22 cellular contexts compared by ENCODE assay signal in genomic region chr5:135521964-135522363, GRCh38. TPM values are rescaled to one million over a fixed set of nuclear protein-coding genes. Genes with fewer than 3 reads are reported as not detected.
DNase-seq lines count a peak whose midpoint lies in the region; ATAC-seq, FAIRE-seq and TF ChIP-seq lines count a peak whose summit lies in the region.
"Had no signal": no experiment of that assay in that cellular context is flagged by ENCODE, and none has a peak within 500 bp of the region (broad histone marks: within the 10 kb centered on the region; RNA-seq: fewer than 3 reads in every experiment).

No MANE protein-coding gene starts in this region.

- no peak overlapping the region for H3K4me3 Mint-ChIP-seq in activated T-cell treated with anti-CD3 and anti-CD28 coated beads, Interleukin-2, amount 50 U/mL, for 72 hours
- H3K4me3 Mint-ChIP-seq: CD4-positive, alpha-beta T cell; CD8-positive, alpha-beta T cell had no signal

- no peak for ATAC-seq in activated T-cell treated with anti-CD3 and anti-CD28 coated beads, Interleukin-2, amount 50 U/mL, for 72 hours (replicated peaks in 1 of 2)
- ATAC-seq in HepG2 = no peak
- ATAC-seq in right lobe of liver = no peak
- ATAC-seq: CD8-positive, alpha-beta T cell had no signal

- CTCF ChIA-PET in HepG2 (lab: Yijun Ruan, JAX; ENCODE audit: low intra/inter-chr PET ratio, low total read pairs) = no interaction called here

- no peak overlapping the region for H3K4me2 ChIP-seq in HepG2 (ENCODE audit: low read depth, low read length)
- H3K4me2 ChIP-seq: BLaER1 treated with 17β-estradiol and CSF1 and Interleukin-3, amounts not matched to agents 10 nM and 100 nM had no signal

- no peak for DNase-seq in activated T-cell treated with anti-CD3 and anti-CD28 coated beads, Interleukin-2, amount 50 U/mL, for 72 hours
- DNase-seq in activated T-cell treated with anti-CD3 and anti-CD28 coated beads, Interleukin-2, amount 50 U/mL, for 1 hour = no peak
- DNase-seq in HepG2 (ENCODE audit: low spot score) = no peak
- no peak for DNase-seq in right lobe of liver
- no peak for DNase-seq in BE2C
- DNase-seq: ACHN; Caco-2; Calu3; CD4-positive, alpha-beta T cell; CD8-positive, alpha-beta T cell; DMS79 treated with DMSO at 0.1 percent for 48 hours; GF-D8 had no signal

- peaks cover 62% of the 10 kb centered on the region for H3K27me3 Mint-ChIP-seq in activated T-cell treated with anti-CD3 and anti-CD28 coated beads, Interleukin-2, amount 50 U/mL, for 72 hours (ENCODE audit: low read depth)

- no peak for TF ChIP-seq POLR2A in HepG2 (IDR thresholded peaks at IDR 0.05; ENCODE audit: insufficient read depth in 1 of 2, low read depth in 2 of 2, low read length in 2 of 2)
- no peak for TF ChIP-seq POLR2A in right lobe of liver (IDR thresholded peaks at IDR 0.05)

- no peak overlapping the region for H3K27ac ChIP-seq in HepG2 (ENCODE audit: extremely low read length, insufficient read depth, low read length)
- H3K27ac ChIP-seq in right lobe of liver = no peak overlapping the region
- H3K27ac ChIP-seq: 22Rv1; BLaER1 treated with 17β-estradiol and CSF1 and Interleukin-3, amounts not matched to agents 10 nM and 100 nM; C4-2B had no signal

- H3K4me1 ChIP-seq in HepG2 (ENCODE audit: insufficient read depth, low read length) (no peaks in the 10 kb centered on the region), right lobe of liver (no peaks in the 10 kb centered on the region), BE2C (no peaks in the 10 kb centered on the region)
- H3K4me1 ChIP-seq: BLaER1 treated with 17β-estradiol and CSF1 and Interleukin-3, amounts not matched to agents 10 nM and 100 nM; Caco-2 had no signal

- H3K36me3 Mint-ChIP-seq in activated T-cell treated with anti-CD3 and anti-CD28 coated beads, Interleukin-2, amount 50 U/mL, for 72 hours (ENCODE audit: insufficient read depth in 2 of 2) = peaks cover 0 to 4% of the 10 kb centered on the region in 2 donors
- H3K36me3 Mint-ChIP-seq: CD8-positive, alpha-beta T cell had no signal

- no peak overlapping the region for H3K4me3 ChIP-seq in HepG2 (replicated peaks in 1 of 3; ENCODE audit: insufficient read depth in 1 of 3, low read depth in 2 of 3, low read length in 3 of 3)
- no peak overlapping the region for H3K4me3 ChIP-seq in right lobe of liver
- no peak overlapping the region for H3K4me3 ChIP-seq in BE2C (ENCODE audit: low read depth, low read length)
- H3K4me3 ChIP-seq: BLaER1 treated with 17β-estradiol and CSF1 and Interleukin-3, amounts not matched to agents 10 nM and 100 nM had no signal

- POLR2A ChIA-PET in HepG2 (lab: Yijun Ruan, JAX) = no interaction called here

- TF ChIP-seq EP300 in HepG2 (IDR thresholded peaks at IDR 0.05; ENCODE audit: low read depth in 2 of 2, low read length in 2 of 2) (no peak), HepG2 (CRISPR knock-in tag; IDR thresholded peaks at IDR 0.05; ENCODE audit: borderline replicate concordance) (no peak)

- intact Hi-C loops in HepG2 (cut with micrococcal nuclease; ENCODE audit: unreplicated experiment) = no loop called here
- intact Hi-C loops in right lobe of liver (cut with DNase I) = no loop called here

- H3K9me3 ChIP-seq in HepG2 (ENCODE audit: low read length) = peaks cover 11% of the 10 kb centered on the region
- H3K9me3 ChIP-seq in right lobe of liver = no peaks in the 10 kb centered on the region
- no peaks in the 10 kb centered on the region; the same call in 1 of the 2 replicates for H3K9me3 ChIP-seq in BE2C

- H3K27me3 ChIP-seq in HepG2 (ENCODE audit: control insufficient read depth in 1 of 2, insufficient read depth in 2 of 2, low read length in 2 of 2) (no peaks in the 10 kb centered on the region), right lobe of liver (no peaks in the 10 kb centered on the region), BE2C (peaks cover 14% of the 10 kb centered on the region)
- H3K27me3 ChIP-seq: BLaER1 treated with 17β-estradiol and CSF1 and Interleukin-3, amounts not matched to agents 10 nM and 100 nM had no signal

- H3K36me3 ChIP-seq in HepG2 (replicated peaks in 1 of 2; ENCODE audit: control insufficient read depth in 1 of 2, insufficient read depth in 2 of 2, low read length in 2 of 2) (no peaks in the 10 kb centered on the region), right lobe of liver (no peaks in the 10 kb centered on the region), BE2C (no peaks in the 10 kb centered on the region)
- H3K36me3 ChIP-seq: BLaER1 treated with 17β-estradiol and CSF1 and Interleukin-3, amounts not matched to agents 10 nM and 100 nM had no signal

- H4K20me1 ChIP-seq in HepG2 (ENCODE audit: insufficient read depth, low read length) = no peaks in the 10 kb centered on the region
- H4K20me1 ChIP-seq: BLaER1 treated with 17β-estradiol and CSF1 and Interleukin-3, amounts not matched to agents 10 nM and 100 nM had no signal

- no peak for FAIRE-seq in HepG2 (lab: Jason Lieb, UNC)
- FAIRE-seq: D721Med, G401.6, GM12891 had no signal

- H3K9me3 Mint-ChIP-seq in activated T-cell treated with anti-CD3 and anti-CD28 coated beads, Interleukin-2, amount 50 U/mL, for 72 hours = peaks cover 2 to 8% of the 10 kb centered on the region in 2 donors
- H3K9me3 Mint-ChIP-seq: CD4-positive, alpha-beta T cell had no signal

- no peak overlapping the region for H3K9ac ChIP-seq in HepG2 (ENCODE audit: insufficient read depth, low read depth, low read length)
- H3K9ac ChIP-seq: BLaER1 treated with 17β-estradiol and CSF1 and Interleukin-3, amounts not matched to agents 10 nM and 100 nM had no signal

- no peak for TF ChIP-seq CTCF in HepG2 (CRISPR knock-in tag; IDR thresholded peaks at IDR 0.05)
- no peak for TF ChIP-seq CTCF in right lobe of liver (IDR thresholded peaks at IDR 0.05)
- no peak for TF ChIP-seq CTCF in BE2C (IDR thresholded peaks at IDR 0.05; ENCODE audit: low read depth, low read length)

- TF ChIP-seq RAD21 in HepG2 (CRISPR knock-in tag; IDR thresholded peaks at IDR 0.05) = no peak

- H3K4me1 Mint-ChIP-seq in activated T-cell treated with anti-CD3 and anti-CD28 coated beads, Interleukin-2, amount 50 U/mL, for 72 hours (ENCODE audit: low read depth) = no peaks in the 10 kb centered on the region

- in situ Hi-C loops in HepG2 (cut with HindIII; ENCODE audit: extremely low pct_ligation_motif_present, low pct_unique_long_range_greater_than_20kb) = no loop called here

- H3K79me2 ChIP-seq in HepG2 (ENCODE audit: insufficient read depth, low read length) = no peaks in the 10 kb centered on the region

- BruUV-seq in HepG2 (replicated peaks; lab: Mats Ljungman, UMichigan) = no TSS peak

- 1% methylated on average over 2 of the region's 2 CpGs for WGBS in HepG2 (ENCODE audit: low lambda C conversion rate)
- 17% methylated on average over 2 of the region's 2 CpGs for WGBS in right lobe of liver (ENCODE audit: insufficient coverage, low coverage, low lambda C conversion rate, missing lambda C conversion rate)

- H2AFZ ChIP-seq in HepG2 (ENCODE audit: low read length) = no peak overlapping the region

- H3K27ac Mint-ChIP-seq in activated T-cell treated with anti-CD3 and anti-CD28 coated beads, Interleukin-2, amount 50 U/mL, for 72 hours = peak overlapping the region; percentile 24
- H3K27ac Mint-ChIP-seq: CD4-positive, alpha-beta T cell; CD8-positive, alpha-beta T cell had no signal

RNA-seq across cellular contexts. Expression of gene NEUROG1, which starts 13.8 kb away (rescaled TPM):
- total RNA-seq in activated T-cell treated with anti-CD3 and anti-CD28 coated beads, Interleukin-2, amount 50 U/mL, for 72 hours = not detected
- total RNA-seq in HepG2 (2016; rRNA removed; fragmentation: Illumina TruSeq; extraction: Trizol) = not detected in 2 replicates
- not detected in 2 replicates for total RNA-seq in HepG2 (2016; cell fraction: cytosol; rRNA removed; fragmentation: Illumina TruSeq; extraction: Trizol; ENCODE audit: low read depth)
- total RNA-seq in HepG2 (2016; cell fraction: insoluble cytoplasmic fraction; rRNA removed; fragmentation: Illumina TruSeq; extraction: Trizol) = not detected in 2 replicates
- total RNA-seq in HepG2 (2016; cell fraction: membrane; rRNA removed; fragmentation: Illumina TruSeq; extraction: Trizol) = not detected in 2 replicates
- not detected in 2 replicates for total RNA-seq in HepG2 (2016; cell fraction: nucleus; rRNA removed; fragmentation: Illumina TruSeq; extraction: Trizol)
- polyA plus RNA-seq in HepG2 (2011; rRNA removed) = not detected in 2 replicates
- polyA plus RNA-seq in HepG2 (2011; cell fraction: cytosol; rRNA removed) = not detected in 2 replicates
- polyA plus RNA-seq in HepG2 (2011; cell fraction: nucleus; rRNA removed) = not detected in 2 replicates
- not detected in 2 replicates for polyA plus RNA-seq in HepG2 (2012)
- polyA plus RNA-seq in HepG2 (2016; cell fraction: cytosol; fragmentation: Illumina TruSeq; extraction: Trizol; ENCODE audit: low read depth) = not detected in 2 replicates
- polyA plus RNA-seq in HepG2 (2016; cell fraction: insoluble cytoplasmic fraction; fragmentation: Illumina TruSeq; extraction: Trizol; ENCODE audit: low read depth) = not detected in 2 replicates
- not detected in 2 replicates for polyA plus RNA-seq in HepG2 (2016; cell fraction: membrane; fragmentation: Illumina TruSeq; extraction: Trizol; ENCODE audit: low read depth)
- not detected in 2 replicates for polyA plus RNA-seq in HepG2 (2016; cell fraction: nucleus; fragmentation: Illumina TruSeq; extraction: Trizol; ENCODE audit: insufficient read depth, low read depth)
- polyA minus RNA-seq in HepG2 (2011; rRNA and poly(A)+ RNA removed; ENCODE audit: low replicate concordance) = not detected in 2 replicates
- polyA minus RNA-seq in HepG2 (2011; cell fraction: cytosol; rRNA and poly(A)+ RNA removed) = not detected in 2 replicates
- not detected in 2 replicates for polyA minus RNA-seq in HepG2 (2011; cell fraction: nucleus; rRNA and poly(A)+ RNA removed)
- total RNA-seq in right lobe of liver = not detected
- polyA plus RNA-seq in BE2C (2012; ENCODE audit: insufficient read depth, insufficient read length, low read depth) = not detected
- total RNA-seq: A172; A673; Caco-2; Calu3; CD4-positive, alpha-beta T cell; CD8-positive, alpha-beta T cell had no signal
- polyA plus RNA-seq: AG04450, BJ had no signal

RNA-seq across cellular contexts. Expression of gene CXCL14, which starts 56.8 kb away (rescaled TPM):
- total RNA-seq in activated T-cell treated with anti-CD3 and anti-CD28 coated beads, Interleukin-2, amount 50 U/mL, for 72 hours = not detected
- total RNA-seq in HepG2 (2016; rRNA removed; fragmentation: Illumina TruSeq; extraction: Trizol) (not detected in 2 replicates), right lobe of liver (10 to 100 TPM in 2 of 6 experiments, 1 to 10 TPM in 4; 2.3 to 12.2 (median 3.8) TPM)
- not detected in 2 replicates for total RNA-seq in HepG2 (2016; cell fraction: cytosol; rRNA removed; fragmentation: Illumina TruSeq; extraction: Trizol; ENCODE audit: low read depth)
- not detected in 2 replicates for total RNA-seq in HepG2 (2016; cell fraction: insoluble cytoplasmic fraction; rRNA removed; fragmentation: Illumina TruSeq; extraction: Trizol)
- not detected in 2 replicates for total RNA-seq in HepG2 (2016; cell fraction: membrane; rRNA removed; fragmentation: Illumina TruSeq; extraction: Trizol)
- not detected in 2 replicates for total RNA-seq in HepG2 (2016; cell fraction: nucleus; rRNA removed; fragmentation: Illumina TruSeq; extraction: Trizol)
- polyA plus RNA-seq in HepG2 (2011; rRNA removed) = not detected in 2 replicates
- not detected in 2 replicates for polyA plus RNA-seq in HepG2 (2011; cell fraction: cytosol; rRNA removed)
- polyA plus RNA-seq in HepG2 (2011; cell fraction: nucleus; rRNA removed) = not detected in 2 replicates
- polyA plus RNA-seq in HepG2 (2012) = not detected in 2 replicates
- polyA plus RNA-seq in HepG2 (2016; cell fraction: cytosol; fragmentation: Illumina TruSeq; extraction: Trizol; ENCODE audit: low read depth) = not detected in 2 replicates
- not detected in 2 replicates for polyA plus RNA-seq in HepG2 (2016; cell fraction: insoluble cytoplasmic fraction; fragmentation: Illumina TruSeq; extraction: Trizol; ENCODE audit: low read depth)
- polyA plus RNA-seq in HepG2 (2016; cell fraction: membrane; fragmentation: Illumina TruSeq; extraction: Trizol; ENCODE audit: low read depth) = not detected in 2 replicates
- polyA plus RNA-seq in HepG2 (2016; cell fraction: nucleus; fragmentation: Illumina TruSeq; extraction: Trizol; ENCODE audit: insufficient read depth, low read depth) = not detected in 2 replicates
- polyA minus RNA-seq in HepG2 (2011; rRNA and poly(A)+ RNA removed; ENCODE audit: low replicate concordance) = not detected in 2 replicates
- not detected in 2 replicates for polyA minus RNA-seq in HepG2 (2011; cell fraction: cytosol; rRNA and poly(A)+ RNA removed)
- polyA minus RNA-seq in HepG2 (2011; cell fraction: nucleus; rRNA and poly(A)+ RNA removed) = not detected in 2 replicates
- polyA plus RNA-seq in BE2C (2012; ENCODE audit: insufficient read depth, insufficient read length, low read depth) = not detected
- total RNA-seq: A172; A673; Caco-2; Calu3; CD4-positive, alpha-beta T cell; CD8-positive, alpha-beta T cell had no signal
- polyA plus RNA-seq: AG04450 had no signal
